ENCODE assay signal across 1 cellular context in genomic region chr19:19626516-19627441, GRCh38.
TF ChIP-seq lines count a peak whose summit lies in the region.

No MANE protein-coding gene starts in this region.

TF ChIP-seq in HEK293T, 16 proteins besides CTCF, POLR2A, EP300 and RAD21 (continued from another document):
- no peak for TF ChIP-seq PKNOX1 (IDR thresholded peaks at IDR 0.05)
- no peak for TF ChIP-seq FOXK2 (IDR thresholded peaks at IDR 0.05)
- no peak for TF ChIP-seq SP1 (IDR thresholded peaks at IDR 0.05)
- no peak for TF ChIP-seq FOXM1 (IDR thresholded peaks at IDR 0.05; ENCODE audit: borderline replicate concordance)
- no peak for TF ChIP-seq LEF1 (IDR thresholded peaks at IDR 0.05; ENCODE audit: borderline replicate concordance)
- no peak for TF ChIP-seq ELF4 (IDR thresholded peaks at IDR 0.05)
- TF ChIP-seq SUZ12 (IDR thresholded peaks at IDR 0.05), result no peak
- no peak for TF ChIP-seq ARNT (IDR thresholded peaks at IDR 0.05)
- TF ChIP-seq CTBP1 (IDR thresholded peaks at IDR 0.05; ENCODE audit: borderline replicate concordance), result no peak
- TF ChIP-seq NFRKB (IDR thresholded peaks at IDR 0.05), result no peak
- no peak for TF ChIP-seq ZNF384 (IDR thresholded peaks at IDR 0.05)
- TF ChIP-seq BHLHE40 (IDR thresholded peaks at IDR 0.05; ENCODE audit: borderline replicate concordance), result no peak
- TF ChIP-seq TARDBP (IDR thresholded peaks at IDR 0.05), result no peak
- no peak for TF ChIP-seq L3MBTL2 (conservative IDR thresholded peaks at IDR 0.05)
- no peak for TF ChIP-seq FOXA1 (IDR thresholded peaks at IDR 0.05)
